In genomic region chr5:179912386-179912785, GRCh38 we compare ENCODE assay signal across 20 cellular contexts.
"Had no signal": no experiment of that assay in that cellular context is flagged by ENCODE, and none has a peak within 500 bp of the region (broad histone marks: within the 10 kb centered on the region; RNA-seq: fewer than 3 reads in every experiment).

No MANE protein-coding gene starts in this region.

- H3K9me3 ChIP-seq: gastroesophageal sphincter, heart right ventricle, ovary, right lobe of liver, upper lobe of left lung had no signal

- H3K36me3 Mint-ChIP-seq: activated naive CD8-positive, alpha-beta T cell treated with anti-CD3 and anti-CD28 coated beads for 36 hours; immature natural killer cell; naive thymus-derived CD8-positive, alpha-beta T cell had no signal

- H3K4me3 Mint-ChIP-seq: activated CD4-positive, alpha-beta T cell treated with anti-CD3 and anti-CD28 coated beads, Interleukin-2, amount 10 ng/mL, durations not matched to agents 7 days and 5 days; activated naive CD8-positive, alpha-beta T cell treated with anti-CD3 and anti-CD28 coated beads for 36 hours; activated T-cell treated with anti-CD3 and anti-CD28 coated beads, Interleukin-2, amount 50 U/mL, for 72 hours; effector memory CD8-positive, alpha-beta T cell; immature natural killer cell; naive thymus-derived CD8-positive, alpha-beta T cell; T-helper 1 cell treated with Interleukin-12 subunit alpha and Interleukin-12 subunit beta and Interleukin-4 antibody, amounts not matched to agents 30 μg/mL and 1 μg/mL, for 36 hours had no signal

- H3K27me3 ChIP-seq: gastroesophageal sphincter, heart right ventricle, ovary, right lobe of liver, SJSA1, upper lobe of left lung had no signal

- ATAC-seq: activated CD4-positive, CD25-positive, alpha-beta regulatory T cell treated with anti-CD3 and anti-CD28 coated beads, Interleukin-2, amount 50 U/mL, for 24 hours; activated T-cell treated with anti-CD3 and anti-CD28 coated beads, Interleukin-2, amount 50 U/mL, for 72 hours; effector memory CD8-positive, alpha-beta T cell; gastroesophageal sphincter; naive thymus-derived CD8-positive, alpha-beta T cell had no signal

- DNase-seq: activated CD4-positive, alpha-beta T cell treated with anti-CD3 and anti-CD28 coated beads, Interleukin-2, amount 10 ng/mL, durations not matched to agents 7 days and 5 days; activated CD8-positive, alpha-beta memory T cell treated with anti-CD3 and anti-CD28 coated beads for 24 hours; activated CD8-positive, alpha-beta memory T cell treated with anti-CD3 and anti-CD28 coated beads, Interleukin-2, amount 50 U/mL, for 48 hours; activated gamma-delta T cell; activated naive CD8-positive, alpha-beta T cell treated with anti-CD3 and anti-CD28 coated beads for 36 hours; activated T-cell treated with anti-CD3 and anti-CD28 coated beads, Interleukin-2, amount 50 U/mL, for 72 hours; amniotic stem cell; effector memory CD8-positive, alpha-beta T cell; heart right ventricle; immature natural killer cell; mesendoderm; naive thymus-derived CD8-positive, alpha-beta T cell; ovary; right lobe of liver; stimulated activated naive CD4-positive, alpha-beta T cell treated with Interleukin-2 at 50 U/mL for 16 hours had no signal

- H3K4me3 ChIP-seq: gastroesophageal sphincter, heart right ventricle, ovary, right lobe of liver, SJSA1, upper lobe of left lung had no signal

- H3K36me3 ChIP-seq: gastroesophageal sphincter, heart right ventricle, ovary, right lobe of liver, SJSA1, upper lobe of left lung had no signal

- H3K27ac ChIP-seq: gastroesophageal sphincter, heart right ventricle, ovary, right lobe of liver, SJSA1, upper lobe of left lung had no signal

- H3K27me3 Mint-ChIP-seq: activated CD4-positive, alpha-beta T cell treated with anti-CD3 and anti-CD28 coated beads, Interleukin-2, amount 10 ng/mL, durations not matched to agents 7 days and 5 days; activated naive CD8-positive, alpha-beta T cell treated with anti-CD3 and anti-CD28 coated beads for 36 hours had no signal

- H3K9me3 Mint-ChIP-seq: activated CD4-positive, alpha-beta T cell treated with anti-CD3 and anti-CD28 coated beads, Interleukin-2, amount 10 ng/mL, durations not matched to agents 7 days and 5 days; activated naive CD8-positive, alpha-beta T cell treated with anti-CD3 and anti-CD28 coated beads for 36 hours; activated T-cell treated with anti-CD3 and anti-CD28 coated beads, Interleukin-2, amount 50 U/mL, for 72 hours; effector memory CD8-positive, alpha-beta T cell; immature natural killer cell; naive thymus-derived CD8-positive, alpha-beta T cell; T-helper 1 cell treated with Interleukin-12 subunit alpha and Interleukin-12 subunit beta and Interleukin-4 antibody, amounts not matched to agents 30 μg/mL and 1 μg/mL, for 36 hours had no signal

- H3K27ac Mint-ChIP-seq: activated CD4-positive, alpha-beta T cell treated with anti-CD3 and anti-CD28 coated beads, Interleukin-2, amount 10 ng/mL, durations not matched to agents 7 days and 5 days; activated naive CD8-positive, alpha-beta T cell treated with anti-CD3 and anti-CD28 coated beads for 36 hours; activated T-cell treated with anti-CD3 and anti-CD28 coated beads, Interleukin-2, amount 50 U/mL, for 72 hours; effector memory CD8-positive, alpha-beta T cell; immature natural killer cell; T-helper 1 cell treated with Interleukin-12 subunit alpha and Interleukin-12 subunit beta and Interleukin-4 antibody, amounts not matched to agents 30 μg/mL and 1 μg/mL, for 36 hours had no signal
